In genomic region chr1:113802367-113803007, GRCh38 we compare ENCODE assay signal across 1 cellular context.
TF ChIP-seq lines count a peak whose summit lies in the region.

No MANE protein-coding gene starts in this region.

TF ChIP-seq in K562, 482 proteins besides CTCF, POLR2A, EP300 and RAD21 (continued from another document):
- TF ChIP-seq MYBL2 (IDR thresholded peaks at IDR 0.05; ENCODE audit: low read depth) (no peak), MYBL2 (CRISPR knock-in tag; IDR thresholded peaks at IDR 0.05; ENCODE audit: borderline replicate concordance) (no peak), ZC3H4 (CRISPR knock-in tag; IDR thresholded peaks at IDR 0.05; ENCODE audit: borderline replicate concordance) (no peak), TAL1 (IDR thresholded peaks at IDR 0.05) (peak; percentile 8; the same call in 1 of the 2 replicates), CCNT2 (IDR thresholded peaks at IDR 0.05; ENCODE audit: borderline replicate concordance, extremely low read depth, insufficient read length, low read depth, low read length) (no peak), MAFG (tag; conservative IDR thresholded peaks at IDR 0.05) (no peak), CBFB (CRISPR knock-in tag; IDR thresholded peaks at IDR 0.05) (no peak), ZBTB49 (CRISPR knock-in tag; IDR thresholded peaks at IDR 0.05; ENCODE audit: borderline replicate concordance) (no peak), ZNF3 (CRISPR knock-in tag; IDR thresholded peaks at IDR 0.05) (no peak), JUND (IDR thresholded peaks at IDR 0.05; ENCODE audit: borderline replicate concordance, low read depth, low read length) (peak; percentile 12; the same call in 1 of the 2 replicates), JUND (tag; IDR thresholded peaks at IDR 0.05; ENCODE audit: borderline replicate concordance, low read depth, low read length) (no peak), ZKSCAN3 (CRISPR knock-in tag; IDR thresholded peaks at IDR 0.05) (no peak), DLX4 (CRISPR knock-in tag; IDR thresholded peaks at IDR 0.05) (no peak), STAT5B (CRISPR knock-in tag; IDR thresholded peaks at IDR 0.05) (no peak)
